Comparison of ENCODE assay signal across 21 cellular contexts in genomic region chr1:1255078-1255477, GRCh38. TPM values are rescaled to one million over a fixed set of nuclear protein-coding genes. Genes with fewer than 3 reads are reported as not detected.
"Had no signal": no experiment of that assay in that cellular context is flagged by ENCODE, and none has a peak within 500 bp of the region (broad histone marks: within the 10 kb centered on the region; RNA-seq: fewer than 3 reads in every experiment).

No MANE protein-coding gene starts in this region.

- H3K9me3 Mint-ChIP-seq: activated CD4-positive, alpha-beta T cell treated with anti-CD3 and anti-CD28 coated beads, Interleukin-2, amount 10 ng/mL, durations not matched to agents 7 days and 5 days; activated T-cell treated with anti-CD3 and anti-CD28 coated beads, Interleukin-2, amount 50 U/mL, for 4 hours; dendritic cell treated with granulocyte-macrophage colony-stimulating factor and Interleukin-4, amounts not matched to agents 40 ng/mL and 50 ng/mL, for 4 days; immature natural killer cell; neural crest cell; stimulated activated memory B cell treated with anti-CD40 and anti-IgM and Interleukin-4, amounts not matched to agents 10 μg/mL and 1 μg/mL and 100 μg/mL, for 72 hours had no signal

- H3K27me3 ChIP-seq: esophagus muscularis mucosa, spleen, upper lobe of left lung had no signal

- H3K4me3 Mint-ChIP-seq: activated CD4-positive, alpha-beta T cell treated with anti-CD3 and anti-CD28 coated beads, Interleukin-2, amount 10 ng/mL, durations not matched to agents 7 days and 5 days; activated T-cell treated with anti-CD3 and anti-CD28 coated beads, Interleukin-2, amount 50 U/mL, for 4 hours; dendritic cell treated with granulocyte-macrophage colony-stimulating factor and Interleukin-4, amounts not matched to agents 40 ng/mL and 50 ng/mL, for 4 days; immature natural killer cell; naive B cell; neural crest cell; stimulated activated memory B cell treated with anti-CD40 and anti-IgM and Interleukin-4, amounts not matched to agents 10 μg/mL and 1 μg/mL and 100 μg/mL, for 72 hours had no signal

- H3K4me3 ChIP-seq: esophagus muscularis mucosa, mucosa of descending colon, spleen, thoracic aorta, upper lobe of left lung had no signal

- DNase-seq: activated CD4-positive, alpha-beta T cell treated with anti-CD3 and anti-CD28 coated beads, Interleukin-2, amount 10 ng/mL, durations not matched to agents 7 days and 5 days; activated CD8-positive, alpha-beta memory T cell treated with anti-CD3 and anti-CD28 coated beads, Interleukin-2, amount 50 U/mL, for 4 hours; activated effector memory CD4-positive, alpha-beta T cell treated with anti-CD3 and anti-CD28 coated beads, Interleukin-2, amount 50 U/mL, for 16 hours; activated naive CD4-positive, alpha-beta T cell treated with anti-CD3 and anti-CD28 coated beads, Interleukin-2, amount 50 U/mL, for 16 hours; activated T-cell treated with anti-CD3 and anti-CD28 coated beads, Interleukin-2, amount 50 U/mL, for 4 hours; effector CD8-positive, alpha-beta T cell; immature natural killer cell; mesenchymal stem cell; mucosa of descending colon; naive B cell; retina; spleen; stimulated activated CD4-positive, alpha-beta T cell treated with anti-CD3 and anti-CD28 coated beads, Interleukin-4, amount 100 ng/mL, for 4 hours had no signal

- H3K27ac ChIP-seq: esophagus muscularis mucosa, spleen, thoracic aorta, upper lobe of left lung had no signal

- H3K27ac Mint-ChIP-seq: activated CD4-positive, alpha-beta T cell treated with anti-CD3 and anti-CD28 coated beads, Interleukin-2, amount 10 ng/mL, durations not matched to agents 7 days and 5 days; dendritic cell treated with granulocyte-macrophage colony-stimulating factor and Interleukin-4, amounts not matched to agents 40 ng/mL and 50 ng/mL, for 4 days; immature natural killer cell; stimulated activated memory B cell treated with anti-CD40 and anti-IgM and Interleukin-4, amounts not matched to agents 10 μg/mL and 1 μg/mL and 100 μg/mL, for 72 hours had no signal

- H3K27me3 Mint-ChIP-seq: activated CD4-positive, alpha-beta T cell treated with anti-CD3 and anti-CD28 coated beads, Interleukin-2, amount 10 ng/mL, durations not matched to agents 7 days and 5 days; dendritic cell treated with granulocyte-macrophage colony-stimulating factor and Interleukin-4, amounts not matched to agents 40 ng/mL and 50 ng/mL, for 4 days; naive B cell; stimulated activated memory B cell treated with anti-CD40 and anti-IgM and Interleukin-4, amounts not matched to agents 10 μg/mL and 1 μg/mL and 100 μg/mL, for 72 hours had no signal

- H3K9me3 ChIP-seq: esophagus muscularis mucosa, mucosa of descending colon, spleen, thoracic aorta, upper lobe of left lung had no signal

- ATAC-seq: activated CD4-positive, CD25-positive, alpha-beta regulatory T cell treated with anti-CD3 and anti-CD28 coated beads, Interleukin-2, amount 50 U/mL, for 24 hours; activated T-cell treated with anti-CD3 and anti-CD28 coated beads, Interleukin-2, amount 50 U/mL, for 4 hours; mucosa of descending colon; stimulated activated memory B cell treated with anti-CD40 and anti-IgM and Interleukin-4, amounts not matched to agents 10 μg/mL and 1 μg/mL and 100 μg/mL, for 72 hours had no signal

RNA-seq across cellular contexts. Expression of gene C1QTNF12, which starts 8.6 kb away (rescaled TPM):
- total RNA-seq: liver had no signal
- polyA plus RNA-seq: immature natural killer cell had no signal

RNA-seq across cellular contexts. Expression of gene SCNN1D, which starts 25.2 kb away (rescaled TPM):
- polyA plus RNA-seq: immature natural killer cell had no signal
